In genomic region chr14:100285021-100285912, GRCh38 we compare ENCODE assay signal across 8 cellular contexts. TPM values are rescaled to one million over a fixed set of nuclear protein-coding genes. Genes with fewer than 3 reads are reported as not detected.
DNase-seq lines count a peak whose midpoint lies in the region; ATAC-seq, FAIRE-seq and TF ChIP-seq lines count a peak whose summit lies in the region.

No MANE protein-coding gene starts in this region.

- CTCF ChIA-PET in activated naive CD4-positive, alpha-beta T cell treated with anti-CD3 and anti-CD28 coated beads for 36 hours (lab: Charles Lee): interaction anchor here (0.6 to 3.9 kb wide), 28 partner anchors 10 to 368 kb away, joined by 3 to 26 read pairs (median 4); a partner anchor contains a TSS

- FAIRE-seq in D721Med (lab: Jason Lieb, UNC): no peak
- no peak for FAIRE-seq in urothelium cell line (lab: Jason Lieb, UNC)

- H3K9me3 Mint-ChIP-seq in activated naive CD4-positive, alpha-beta T cell treated with anti-CD3 and anti-CD28 coated beads for 36 hours: no peaks in the 10 kb centered on the region
- no peaks in the 10 kb centered on the region for H3K9me3 Mint-ChIP-seq in progenitor cell of endocrine pancreas (ENCODE audit: low read depth)

- peak; percentile 94 for DNase-seq in D721Med (ENCODE audit: insufficient read length, low spot score)
- peak; percentile 72 for DNase-seq in RPMI8226
- peak; percentile 75 for DNase-seq in activated naive CD4-positive, alpha-beta T cell treated with anti-CD3 and anti-CD28 coated beads for 36 hours
- DNase-seq in Right ventricle myocardium superior: peak; percentile 84
- DNase-seq in progenitor cell of endocrine pancreas (ENCODE audit: low spot score, unreplicated experiment): peak; percentile 72
- DNase-seq in urothelium cell line (ENCODE audit: low spot score): peak; percentile 92

- peaks cover 2% of the 10 kb centered on the region for H3K36me3 Mint-ChIP-seq in activated naive CD4-positive, alpha-beta T cell treated with anti-CD3 and anti-CD28 coated beads for 36 hours (ENCODE audit: low read depth)
- H3K36me3 Mint-ChIP-seq in progenitor cell of endocrine pancreas (ENCODE audit: insufficient read depth): no peaks in the 10 kb centered on the region

- peaks cover 8% of the 10 kb centered on the region for H3K4me1 Mint-ChIP-seq in activated naive CD4-positive, alpha-beta T cell treated with anti-CD3 and anti-CD28 coated beads for 36 hours (ENCODE audit: low read depth)
- peaks cover 13% of the 10 kb centered on the region for H3K4me1 Mint-ChIP-seq in progenitor cell of endocrine pancreas (ENCODE audit: low read depth)

- TF ChIP-seq CTCF in D721Med (IDR thresholded peaks at IDR 0.05; ENCODE audit: insufficient read depth, missing control alignments) (peak; percentile 53), progenitor cell of endocrine pancreas (IDR thresholded peaks at IDR 0.05; ENCODE audit: unreplicated experiment) (peak; percentile 70)

- intact Hi-C loops in activated naive CD4-positive, alpha-beta T cell treated with anti-CD3 and anti-CD28 coated beads for 36 hours (cut with micrococcal nuclease): loop anchor here (1.0 to 5.0 kb wide), 5 partner anchors 34 to 493 kb away; partner anchors contain the start of gene EML1
- intact Hi-C loops in Right ventricle myocardium superior (cut with DNase I): loop anchor here (10.0 kb wide), 1 partner anchor 90 kb away; the partner anchor contains the start of gene WDR25

- H3K4me3 Mint-ChIP-seq in activated naive CD4-positive, alpha-beta T cell treated with anti-CD3 and anti-CD28 coated beads for 36 hours: peak overlapping the region; percentile 69
- peak overlapping the region; percentile 66 for H3K4me3 Mint-ChIP-seq in progenitor cell of endocrine pancreas (ENCODE audit: low read depth)

- no peak overlapping the region for H3K27ac Mint-ChIP-seq in activated naive CD4-positive, alpha-beta T cell treated with anti-CD3 and anti-CD28 coated beads for 36 hours
- no peak overlapping the region for H3K27ac Mint-ChIP-seq in progenitor cell of endocrine pancreas

- no peaks in the 10 kb centered on the region for H3K27me3 Mint-ChIP-seq in activated naive CD4-positive, alpha-beta T cell treated with anti-CD3 and anti-CD28 coated beads for 36 hours (ENCODE audit: low read depth)
- no peaks in the 10 kb centered on the region for H3K27me3 Mint-ChIP-seq in progenitor cell of endocrine pancreas

- ATAC-seq in GM19395 (IDR thresholded peaks at IDR 0.05; ENCODE audit: unreplicated experiment) (peak; percentile 87), HG03521 (IDR thresholded peaks at IDR 0.05; ENCODE audit: unreplicated experiment) (peak; percentile 83), Right ventricle myocardium superior (ENCODE audit: poor library complexity) (peak; percentile 94)

RNA-seq across cellular contexts. Expression of gene SLC25A29, which starts 21.0 kb away (rescaled TPM):
- total RNA-seq in activated naive CD4-positive, alpha-beta T cell treated with anti-CD3 and anti-CD28 coated beads for 36 hours: 1 to 10 TPM; 8.9 to 9.8 TPM
- total RNA-seq in Right ventricle myocardium superior (17.6 TPM), progenitor cell of endocrine pancreas (236 and 238 TPM in 2 replicates)

RNA-seq across cellular contexts. Expression of gene SLC25A47, which starts 37.9 kb away (rescaled TPM):
- total RNA-seq in activated naive CD4-positive, alpha-beta T cell treated with anti-CD3 and anti-CD28 coated beads for 36 hours: not detected
- total RNA-seq in Right ventricle myocardium superior (not detected), progenitor cell of endocrine pancreas (not detected in 2 replicates)

RNA-seq across cellular contexts. Expression of gene YY1, which starts 46.3 kb away (rescaled TPM):
- total RNA-seq in activated naive CD4-positive, alpha-beta T cell treated with anti-CD3 and anti-CD28 coated beads for 36 hours: 10 to 100 TPM; 82.4 to 85.0 TPM
- total RNA-seq in Right ventricle myocardium superior: 48.1 TPM
- total RNA-seq in progenitor cell of endocrine pancreas: 86.6 and 90.2 TPM in 2 replicates

Comparison
In these comparisons a context has a peak if more than half of its experiments do, and no peak if none do; other contexts are left out.
1. Peak in every context shown above with its lines: DNase-seq and ATAC-seq.
2. RNA of gene SLC25A29, which starts 21.0 kb away (total RNA-seq): 236 to 238 TPM in progenitor cell of endocrine pancreas; 17.6 TPM in Right ventricle myocardium superior (single experiment) and 8.9 to 9.8 TPM in activated naive CD4-positive, alpha-beta T cell treated with anti-CD3 and anti-CD28 coated beads for 36 hours; every median in the first group is over 10 times any median in the second.